11 cellular contexts compared by ENCODE assay signal in the genomic region with DNA sequence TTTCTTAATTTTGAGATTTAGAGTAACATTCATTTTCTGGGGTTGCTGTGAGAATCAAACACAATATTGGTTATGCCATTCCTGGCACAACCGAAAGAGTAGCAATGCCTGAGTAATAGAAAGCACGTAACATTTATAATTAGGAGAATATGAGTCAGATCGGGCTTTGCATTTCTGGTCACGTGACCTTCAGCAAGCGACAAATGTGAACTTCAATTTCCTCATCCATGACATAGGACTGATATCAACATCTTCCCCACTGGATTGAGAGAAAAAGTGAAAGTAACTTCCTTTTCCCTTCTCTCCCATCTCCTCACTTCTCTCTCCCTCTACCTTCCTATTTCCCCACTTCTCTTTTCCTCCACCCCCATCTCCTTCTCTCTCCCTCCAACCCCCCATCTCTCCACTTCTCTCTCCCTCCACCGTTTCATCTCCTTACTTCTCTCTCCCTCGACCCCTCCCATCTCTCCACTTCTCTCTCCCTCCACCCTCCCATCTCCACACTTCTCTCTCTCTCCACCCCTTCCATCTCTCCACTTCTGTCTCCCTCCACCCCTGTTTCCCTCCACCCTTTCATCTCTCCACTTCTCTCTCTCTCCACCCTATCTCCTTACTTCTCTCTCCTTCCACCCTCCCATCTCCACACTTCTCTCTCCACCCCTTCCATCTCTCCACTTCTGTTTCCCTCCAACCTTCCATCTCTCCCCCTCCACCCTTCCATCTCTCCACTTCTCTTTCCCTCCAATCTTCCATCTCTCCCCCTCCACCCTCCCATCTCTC. TPM values are rescaled to one million over a fixed set of nuclear protein-coding genes. Genes with fewer than 3 reads are reported as not detected.
DNase-seq lines count a peak whose midpoint lies in the region; ATAC-seq and TF ChIP-seq lines count a peak whose summit lies in the region.
"Had no signal": no experiment of that assay in that cellular context is flagged by ENCODE, and none has a peak within 500 bp of the region (broad histone marks: within the 10 kb centered on the region; RNA-seq: fewer than 3 reads in every experiment).

No MANE protein-coding gene starts in this region.

- H3K9me3 ChIP-seq in OCI-LY3 (ENCODE audit: insufficient read depth, low read length) (no peaks in the 10 kb centered on the region), aorta (ENCODE audit: control insufficient read depth, low read length) (no peaks in the 10 kb centered on the region)

- no peak for TF ChIP-seq CTCF in GM12864 (IDR thresholded peaks at IDR 0.05; ENCODE audit: low read depth, low read length, missing control alignments)
- TF ChIP-seq CTCF in OCI-LY3 (IDR thresholded peaks at IDR 0.05; ENCODE audit: low read depth, low read length): no peak

- WGBS in aorta, 2 donors: 54 to 60% methylated on average over 6 to 7 of the region's 7 CpGs

- no peaks in the 10 kb centered on the region for H3K79me2 ChIP-seq in OCI-LY3 (ENCODE audit: low read length)

- H2AFZ ChIP-seq in OCI-LY3 (ENCODE audit: low read depth, low read length): peak overlapping the region; percentile 68
- H2AFZ ChIP-seq: neural progenitor cell had no signal

- H3K4me3 ChIP-seq in GM12864 (ENCODE audit: low read depth, low read length) (peak overlapping the region; percentile 14; the same call in 1 of the 2 replicates), OCI-LY3 (ENCODE audit: low read length) (peak overlapping the region; percentile 68), aorta (ENCODE audit: low read length in 2 of 2) (no peak overlapping the region)
- H3K4me3 ChIP-seq: cardiac muscle cell, neural progenitor cell had no signal

- no peaks in the 10 kb centered on the region for H4K20me1 ChIP-seq in OCI-LY3 (ENCODE audit: insufficient read depth, low read length)

- H3K9ac ChIP-seq in OCI-LY3 (ENCODE audit: low read length): no peak overlapping the region
- H3K9ac ChIP-seq: neural progenitor cell had no signal

- H3K27me3 ChIP-seq in OCI-LY3 (ENCODE audit: low read depth, low read length) (peaks cover 50% of the 10 kb centered on the region), aorta (ENCODE audit: control insufficient read depth in 1 of 2, insufficient read depth in 2 of 2, low read length in 1 of 2) (no peaks in the 10 kb centered on the region)
- H3K27me3 ChIP-seq: cardiac muscle cell, neural progenitor cell had no signal

- in situ Hi-C loops in ACHN (cut with HindIII; ENCODE audit: low pct_ligation_motif_present, low pct_unique_long_range_greater_than_20kb, low sequenced_read_pairs): no loop called here

- peak overlapping the region; percentile 76 for H3K4me2 ChIP-seq in OCI-LY3 (ENCODE audit: low read length)
- H3K4me2 ChIP-seq: neural progenitor cell had no signal

- H3K36me3 ChIP-seq in OCI-LY3 (replicated peaks; ENCODE audit: low read depth, low read length) (no peaks in the 10 kb centered on the region), aorta (ENCODE audit: control insufficient read depth in 1 of 2, insufficient read depth in 2 of 2, low read length in 1 of 2) (no peaks in the 10 kb centered on the region)
- H3K36me3 ChIP-seq: cardiac muscle cell, neural progenitor cell had no signal

- no peak for ATAC-seq in aorta (ENCODE audit: low FRiP score)

- DNase-seq in ACHN (peak; percentile 22), GM12864 (ENCODE audit: low read depth) (peak; percentile 31), hepatic stellate cell (ENCODE audit: low spot score) (peak; percentile 5), NCI-H1092 (lab: John Stamatoyannopoulos, UW) (no peak), NCI-H1694 treated with DMSO at 0.1 percent for 48 hours (lab: John Stamatoyannopoulos, UW) (no peak), aorta (no peak)
- DNase-seq in central memory CD4-positive, alpha-beta T cell: no peak

- intact Hi-C loops in aorta (cut with DNase I): no loop called here

- H3K4me1 ChIP-seq in OCI-LY3 (ENCODE audit: low read length) (peaks cover 17% of the 10 kb centered on the region), aorta (ENCODE audit: control insufficient read depth in 1 of 2, insufficient read depth in 2 of 2, low read length in 2 of 2) (no peaks in the 10 kb centered on the region)
- H3K4me1 ChIP-seq: neural progenitor cell had no signal

- H3K27ac ChIP-seq in OCI-LY3 (ENCODE audit: low read length) (no peak overlapping the region), aorta (ENCODE audit: low read depth in 1 of 2, low read length in 2 of 2) (no peak overlapping the region)
- H3K27ac ChIP-seq: cardiac muscle cell, neural progenitor cell, VCaP had no signal

RNA-seq across cellular contexts. Expression of a gene that starts 33.5 kb away (rescaled TPM):
- 10 to 100 TPM; 51.5 to 59.0 TPM for total RNA-seq in aorta
- polyA plus RNA-seq in aorta: 10 to 100 TPM; 69.5 to 76.0 TPM

RNA-seq across cellular contexts. Expression of a gene that starts 47.5 kb away (rescaled TPM):
- 10 to 100 TPM; 10.5 to 11.4 TPM for total RNA-seq in aorta
- 1 to 10 TPM; 2.9 to 3.3 TPM for polyA plus RNA-seq in aorta

Comparison
In these comparisons a context has a peak if more than half of its experiments do, and no peak if none do; other contexts are left out.
1. DNase-seq: peak in ACHN (single experiment), GM12864 (single experiment) and hepatic stellate cell (single experiment); none in central memory CD4-positive, alpha-beta T cell (single experiment), NCI-H1092 (single experiment), NCI-H1694 treated with DMSO at 0.1 percent for 48 hours (single experiment) and aorta (0 of 2).
2. H3K4me3 ChIP-seq: peak in GM12864 (single experiment) and OCI-LY3 (single experiment); none in aorta (0 of 2).